14 cellular contexts compared by ENCODE assay signal in the genomic region with DNA sequence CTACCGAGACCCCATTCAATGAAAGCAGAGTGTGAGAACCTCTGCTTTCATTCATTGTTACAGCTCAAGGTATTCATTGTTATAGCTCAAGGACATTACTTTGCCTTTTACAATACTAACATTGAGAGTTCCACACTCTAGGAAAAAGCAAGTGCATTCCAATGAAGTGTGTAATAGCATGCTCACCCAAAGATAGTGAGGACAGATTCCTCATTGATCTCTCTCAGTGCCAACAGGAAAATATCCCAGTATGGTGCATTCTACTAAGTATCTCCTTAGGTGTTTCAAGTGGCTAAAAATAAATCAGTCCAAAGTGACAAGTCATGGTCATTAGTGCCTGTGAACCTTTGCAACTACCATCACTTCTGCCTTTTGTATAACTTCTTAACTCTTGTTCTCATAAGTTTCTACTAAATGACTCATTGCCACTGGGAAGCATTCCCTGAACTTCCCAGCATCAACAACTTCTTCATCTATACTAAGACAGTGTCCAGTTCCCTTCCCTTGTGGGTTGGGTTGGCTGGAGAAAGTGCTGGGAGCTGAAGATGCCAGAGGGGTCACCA.
DNase-seq lines count a peak whose midpoint lies in the region; ATAC-seq and TF ChIP-seq lines count a peak whose summit lies in the region.
"Had no signal": no experiment of that assay in that cellular context is flagged by ENCODE, and none has a peak within 500 bp of the region (broad histone marks: within the 10 kb centered on the region; RNA-seq: fewer than 3 reads in every experiment).

No MANE protein-coding gene starts in this region.

- H3K9me3 Mint-ChIP-seq in Calu3 (ENCODE audit: low read depth, unreplicated experiment) = peaks cover 2% of the 10 kb centered on the region
- H3K9me3 Mint-ChIP-seq in neural progenitor cell = no peaks in the 10 kb centered on the region
- H3K9me3 Mint-ChIP-seq in activated T-cell treated with anti-CD3 and anti-CD28 coated beads, Interleukin-2, amount 50 U/mL, for 4 hours = no peaks in the 10 kb centered on the region
- H3K9me3 Mint-ChIP-seq: CD8-positive, alpha-beta T cell had no signal

- H3K4me3 Mint-ChIP-seq in Calu3 (ENCODE audit: low read depth, unreplicated experiment) (no peak overlapping the region), neural progenitor cell (no peak overlapping the region)
- no peak overlapping the region for H3K4me3 Mint-ChIP-seq in activated T-cell treated with anti-CD3 and anti-CD28 coated beads, Interleukin-2, amount 50 U/mL, for 4 hours
- H3K4me3 Mint-ChIP-seq: activated naive CD8-positive, alpha-beta T cell treated with anti-CD3 and anti-CD28 coated beads, Interleukin-2, amount 50 U/mL, for 24 hours; CD8-positive, alpha-beta T cell had no signal

- POLR2A ChIA-PET in Panc1 (lab: Charles Lee) = no interaction called here

- no peaks in the 10 kb centered on the region for H3K36me3 Mint-ChIP-seq in Calu3 (ENCODE audit: insufficient read depth, unreplicated experiment)
- no peaks in the 10 kb centered on the region for H3K36me3 Mint-ChIP-seq in neural progenitor cell
- H3K36me3 Mint-ChIP-seq in activated T-cell treated with anti-CD3 and anti-CD28 coated beads, Interleukin-2, amount 50 U/mL, for 4 hours (ENCODE audit: insufficient read depth) = no peaks in the 10 kb centered on the region
- H3K36me3 Mint-ChIP-seq: CD8-positive, alpha-beta T cell had no signal

- H3K4me3 ChIP-seq in Panc1 (ENCODE audit: low read depth in 2 of 2, low read length in 2 of 2) (no peak overlapping the region), epithelial cell of esophagus (ENCODE audit: low read length) (no peak overlapping the region), neural progenitor cell (no peak overlapping the region), WERI-Rb-1 (ENCODE audit: low read depth, low read length) (no peak overlapping the region)

- CTCF ChIA-PET in Calu3 (lab: Charles Lee) = interaction anchor here (1.0 to 1.1 kb wide), 3 partner anchors 20 to 56 kb away, joined by 3 to 4 read pairs (median 3); no protein-coding TSS in a partner anchor
- CTCF ChIA-PET in Panc1 (lab: Charles Lee) = no interaction called here

- H3K27me3 Mint-ChIP-seq in Calu3 (ENCODE audit: unreplicated experiment) = no peaks in the 10 kb centered on the region
- no peaks in the 10 kb centered on the region for H3K27me3 Mint-ChIP-seq in neural progenitor cell (ENCODE audit: insufficient read depth, low read depth)
- no peaks in the 10 kb centered on the region for H3K27me3 Mint-ChIP-seq in activated T-cell treated with anti-CD3 and anti-CD28 coated beads, Interleukin-2, amount 50 U/mL, for 4 hours (ENCODE audit: low read depth)
- H3K27me3 Mint-ChIP-seq: activated naive CD8-positive, alpha-beta T cell treated with anti-CD3 and anti-CD28 coated beads, Interleukin-2, amount 50 U/mL, for 24 hours had no signal

- H3K9ac ChIP-seq in neural progenitor cell = no peak overlapping the region
- H3K9ac ChIP-seq: parathyroid adenoma had no signal

- H3K4me1 Mint-ChIP-seq in Calu3 (ENCODE audit: low read depth, unreplicated experiment) (peaks cover 38% of the 10 kb centered on the region), neural progenitor cell (no peaks in the 10 kb centered on the region)
- peaks cover 5% of the 10 kb centered on the region for H3K4me1 Mint-ChIP-seq in activated T-cell treated with anti-CD3 and anti-CD28 coated beads, Interleukin-2, amount 50 U/mL, for 4 hours (ENCODE audit: low read depth)

- intact Hi-C loops in Calu3 (cut with micrococcal nuclease; ENCODE audit: unreplicated experiment) = loop anchor here (10.0 kb wide), 2 partner anchors 141 to 149 kb away; a partner anchor contains a TSS
- intact Hi-C loops in Panc1 (cut with micrococcal nuclease; ENCODE audit: unreplicated experiment) = no loop called here

- H3F3A ChIP-seq in neural progenitor cell (ENCODE audit: low read depth) = no peaks in the 10 kb centered on the region

- H3K27ac Mint-ChIP-seq in Calu3 (ENCODE audit: unreplicated experiment) (no peak overlapping the region), neural progenitor cell (no peak overlapping the region)
- H3K27ac Mint-ChIP-seq: activated naive CD8-positive, alpha-beta T cell treated with anti-CD3 and anti-CD28 coated beads, Interleukin-2, amount 50 U/mL, for 24 hours; CD8-positive, alpha-beta T cell had no signal

- TF ChIP-seq CTCF in Calu3 (IDR thresholded peaks at IDR 0.05; ENCODE audit: unreplicated experiment) = no peak
- no peak for TF ChIP-seq CTCF in Panc1 (IDR thresholded peaks at IDR 0.05)
- no peak for TF ChIP-seq CTCF in epithelial cell of esophagus (IDR thresholded peaks at IDR 0.05; ENCODE audit: insufficient read depth, low read depth, low read length, missing control alignments)
- TF ChIP-seq CTCF in neural progenitor cell (IDR thresholded peaks at IDR 0.05) = no peak
- TF ChIP-seq CTCF in WERI-Rb-1 (IDR thresholded peaks at IDR 0.05; ENCODE audit: low read depth, low read length) = no peak

- no TSS peak for BruUV-seq in Calu3 (replicated peaks; lab: Mats Ljungman, UMichigan)
- BruUV-seq in Panc1 (replicated peaks; lab: Mats Ljungman, UMichigan) = no TSS peak

- H3K36me3 ChIP-seq in Panc1 (ENCODE audit: control insufficient read depth, insufficient read depth, low read length) = no peaks in the 10 kb centered on the region
- H3K36me3 ChIP-seq in neural progenitor cell = no peaks in the 10 kb centered on the region
- H3K36me3 ChIP-seq in WERI-Rb-1 = no peaks in the 10 kb centered on the region

- no peak overlapping the region for H2AFZ ChIP-seq in neural progenitor cell (replicated peaks)
- H2AFZ ChIP-seq: parathyroid adenoma had no signal

- no peaks in the 10 kb centered on the region for H4K20me1 ChIP-seq in neural progenitor cell (ENCODE audit: low read depth)

- H3K27ac ChIP-seq in Panc1 (ENCODE audit: low read length) = peak overlapping the region; percentile 5; the same call in 1 of the 2 replicates
- H3K27ac ChIP-seq in neural progenitor cell = no peak overlapping the region
- no peak overlapping the region for H3K27ac ChIP-seq in WERI-Rb-1
- H3K27ac ChIP-seq: HL-60, parathyroid adenoma had no signal

- H3K27me3 ChIP-seq in Panc1 (ENCODE audit: control insufficient read depth, insufficient read depth, low read length) = no peaks in the 10 kb centered on the region
- no peaks in the 10 kb centered on the region for H3K27me3 ChIP-seq in neural progenitor cell
- H3K27me3 ChIP-seq in WERI-Rb-1 (ENCODE audit: insufficient read depth, low read depth, severe bottlenecking) = no peaks in the 10 kb centered on the region

- DNase-seq in Calu3 (peak; percentile 1), Panc1 (ENCODE audit: low read depth, low spot score) (no peak), epithelial cell of esophagus (ENCODE audit: low read depth) (peak; percentile 60), mucosa of gallbladder (ENCODE audit: low spot score) (peak; percentile 38), neural progenitor cell (ENCODE audit: low spot score) (no peak), SIG-M5 treated with dmso at 0.1 percent for 504 hours (lab: John Stamatoyannopoulos, UW; ENCODE audit: unreplicated experiment) (no peak), WERI-Rb-1 (no peak)
- no peak for DNase-seq in activated T-cell treated with anti-CD3 and anti-CD28 coated beads, Interleukin-2, amount 50 U/mL, for 4 hours
- DNase-seq: activated naive CD8-positive, alpha-beta T cell treated with anti-CD3 and anti-CD28 coated beads, Interleukin-2, amount 50 U/mL, for 24 hours; CD8-positive, alpha-beta T cell; left cardiac atrium; NCI-H1694 had no signal

- ATAC-seq in Panc1 = peak; percentile 72
- ATAC-seq in activated T-cell treated with anti-CD3 and anti-CD28 coated beads, Interleukin-2, amount 50 U/mL, for 4 hours = no peak
- ATAC-seq: activated naive CD8-positive, alpha-beta T cell treated with anti-CD3 and anti-CD28 coated beads, Interleukin-2, amount 50 U/mL, for 24 hours; CD8-positive, alpha-beta T cell had no signal

- no peaks in the 10 kb centered on the region for H3K79me2 ChIP-seq in neural progenitor cell (ENCODE audit: low read depth)
- H3K79me2 ChIP-seq: parathyroid adenoma had no signal

- no peak overlapping the region for H3K4me2 ChIP-seq in neural progenitor cell

- H3K9me3 ChIP-seq in Panc1 (ENCODE audit: control insufficient read depth, insufficient read depth, low read depth, low read length) (no peaks in the 10 kb centered on the region), neural progenitor cell (ENCODE audit: low read depth) (no peaks in the 10 kb centered on the region), WERI-Rb-1 (ENCODE audit: severe bottlenecking) (no peaks in the 10 kb centered on the region)

- in situ Hi-C loops in Panc1 (cut with HindIII; ENCODE audit: low pct_unique_long_range_greater_than_20kb, low sequenced_read_pairs) = no loop called here

- H3K4me1 ChIP-seq in Panc1 (ENCODE audit: control insufficient read depth, insufficient read depth, low read length) (peaks cover 2% of the 10 kb centered on the region), neural progenitor cell (no peaks in the 10 kb centered on the region)

Comparison
In these comparisons a context has a peak if more than half of its experiments do, and no peak if none do; other contexts are left out.
1. DNase-seq: peak in Calu3 (single experiment), epithelial cell of esophagus (single experiment) and mucosa of gallbladder (single experiment); none in Panc1 (single experiment), neural progenitor cell (single experiment), activated T-cell treated with anti-CD3 and anti-CD28 coated beads, Interleukin-2, amount 50 U/mL, for 4 hours (single experiment), SIG-M5 treated with dmso at 0.1 percent for 504 hours (single experiment) and WERI-Rb-1 (single experiment).